ENCODE assay signal across 1 cellular context in the genomic region with DNA sequence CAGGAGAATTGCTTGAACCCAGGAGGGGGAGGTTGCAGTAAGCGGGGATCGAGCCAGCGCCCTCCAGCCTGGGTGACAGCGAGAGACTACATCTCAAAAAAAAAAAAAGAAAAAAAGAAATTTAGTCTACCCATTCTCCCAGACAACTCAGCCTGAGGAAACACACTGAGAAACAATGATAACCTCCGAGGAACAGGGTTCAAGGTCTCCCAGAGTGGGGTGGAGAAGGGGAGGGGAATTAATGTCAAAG.
TF ChIP-seq lines count a peak whose summit lies in the region.

No MANE protein-coding gene starts in this region.

TF ChIP-seq in endothelial cell of umbilical vein, 7 proteins besides CTCF, POLR2A, EP300 and RAD21:
- TF ChIP-seq, protein P1, sequence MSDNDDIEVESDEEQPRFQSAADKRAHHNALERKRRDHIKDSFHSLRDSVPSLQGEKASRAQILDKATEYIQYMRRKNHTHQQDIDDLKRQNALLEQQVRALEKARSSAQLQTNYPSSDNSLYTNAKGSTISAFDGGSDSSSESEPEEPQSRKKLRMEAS (IDR thresholded peaks at IDR 0.05; ENCODE audit: insufficient read depth, insufficient read length): no peak
- no peak for TF ChIP-seq POLR2AphosphoS5 (IDR thresholded peaks at IDR 0.05; ENCODE audit: insufficient read depth, low read depth, low read length)
- TF ChIP-seq MYC (IDR thresholded peaks at IDR 0.05; ENCODE audit: low read depth, low read length): no peak
- no peak for TF ChIP-seq GATA2 (IDR thresholded peaks at IDR 0.05; ENCODE audit: insufficient read depth, insufficient read length, low read depth, low read length)
- no peak for TF ChIP-seq JUN (IDR thresholded peaks at IDR 0.05; ENCODE audit: borderline replicate concordance, insufficient read depth, insufficient read length, low read depth)
- no peak for TF ChIP-seq FOS (IDR thresholded peaks at IDR 0.05; ENCODE audit: borderline replicate concordance, insufficient read depth, low read length)
